ENCODE assay signal across 8 cellular contexts in the genomic region with DNA sequence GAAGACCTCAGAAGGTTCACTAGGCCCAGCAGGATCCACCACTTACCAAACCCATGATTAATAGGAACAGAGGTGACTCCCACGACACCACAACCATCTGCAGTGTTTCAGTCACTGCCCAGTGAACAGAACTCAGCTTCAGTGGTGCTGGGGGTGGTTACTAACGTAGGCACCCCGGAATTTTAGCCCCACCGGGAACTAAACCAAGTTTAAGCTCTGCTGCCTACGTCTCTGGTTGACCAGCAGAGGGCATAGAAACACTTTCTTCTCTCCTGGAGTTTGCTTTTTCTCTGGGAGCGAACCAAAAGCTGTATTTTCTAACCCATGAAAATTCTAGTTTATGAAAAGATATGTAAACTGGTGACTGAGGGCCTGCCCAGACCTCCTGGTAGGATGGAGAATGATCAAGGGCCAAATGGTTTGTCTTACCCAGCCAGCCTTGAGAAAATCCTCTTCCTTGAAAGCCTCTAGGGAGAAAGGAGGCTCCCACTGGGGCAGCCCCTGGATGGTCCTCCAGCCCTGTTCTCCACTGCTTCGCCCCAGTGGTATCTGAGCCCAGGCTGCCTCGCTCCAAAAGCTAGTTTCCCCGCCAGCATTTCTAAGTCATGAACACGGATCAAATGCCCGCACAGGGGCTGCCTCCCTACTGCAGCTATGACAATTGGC.
DNase-seq lines count a peak whose midpoint lies in the region; ATAC-seq and TF ChIP-seq lines count a peak whose summit lies in the region.

No MANE protein-coding gene starts in this region.

- H3K4me2 ChIP-seq in OCI-LY7 (ENCODE audit: low read length) (no peak overlapping the region), osteoblast (ENCODE audit: insufficient read depth, low read length) (no peak overlapping the region)

- H3K36me3 ChIP-seq in OCI-LY7 (ENCODE audit: insufficient read depth, low read length) (no peaks in the 10 kb centered on the region), osteoblast (ENCODE audit: insufficient read depth, low read length) (no peaks in the 10 kb centered on the region)

- in situ Hi-C loops in ACHN (cut with HindIII; ENCODE audit: low pct_ligation_motif_present, low pct_unique_long_range_greater_than_20kb, low sequenced_read_pairs), result no loop called here

- H4K20me1 ChIP-seq in OCI-LY7 (ENCODE audit: insufficient read depth, low read length) (no peaks in the 10 kb centered on the region), osteoblast (ENCODE audit: insufficient read depth, low read length) (no peaks in the 10 kb centered on the region)

- POLR2A ChIA-PET in OCI-LY7 (lab: Charles Lee), result interaction anchor here (0.5 to 1.9 kb wide), 2 partner anchors 390 to 531 kb away, joined by 5 read pairs; no protein-coding TSS in a partner anchor

- H3K4me1 ChIP-seq in OCI-LY7 (ENCODE audit: insufficient read depth, low read length, poor library complexity, severe bottlenecking) (peaks cover 22% of the 10 kb centered on the region), osteoblast (ENCODE audit: insufficient read depth, low read length) (peaks cover 12% of the 10 kb centered on the region)

- H3K27ac ChIP-seq in OCI-LY7 (ENCODE audit: low read depth, low read length, poor library complexity, severe bottlenecking) (no peak overlapping the region), osteoblast (ENCODE audit: low read depth, low read length) (no peak overlapping the region)

- CTCF ChIA-PET in OCI-LY7 (lab: Charles Lee; ENCODE audit: unreplicated experiment), result interaction anchor here (0.7 to 0.8 kb wide), 3 partner anchors 379 to 435 kb away, joined by 3 to 4 read pairs (median 3); partner anchors contain the start of gene DPF3

- no peaks in the 10 kb centered on the region for H3K9me2 ChIP-seq in OCI-LY7 (ENCODE audit: insufficient read depth, low read length)

- TF ChIP-seq CTCF in GM12864 (IDR thresholded peaks at IDR 0.05; ENCODE audit: low read depth, low read length, missing control alignments) (peak; percentile 79), OCI-LY7 (conservative IDR thresholded peaks at IDR 0.05; ENCODE audit: low read length) (peak; percentile 85), epithelial cell of esophagus (IDR thresholded peaks at IDR 0.05; ENCODE audit: insufficient read depth, low read depth, low read length, missing control alignments) (peak; percentile 77), osteoblast (IDR thresholded peaks at IDR 0.05; ENCODE audit: extremely low read depth, low read depth, low read length) (peak; percentile 90)

- H3K27me3 ChIP-seq in osteoblast (ENCODE audit: insufficient read depth, low read length), result peaks cover 28% of the 10 kb centered on the region

- peak; percentile 56 for DNase-seq in ACHN
- DNase-seq in GM12864 (ENCODE audit: low read depth), result no peak
- peak; percentile 47 for DNase-seq in OCI-LY7 (ENCODE audit: low spot score)
- DNase-seq in epithelial cell of esophagus (ENCODE audit: low read depth), result peak; percentile 48
- no peak for DNase-seq in osteoblast (ENCODE audit: insufficient read length, low spot score, missing footprints)
- no peak for DNase-seq in activated naive CD4-positive, alpha-beta T cell (lab: John Stamatoyannopoulos, UW)

- H3K4me3 ChIP-seq in GM12864 (ENCODE audit: low read depth, low read length) (no peak overlapping the region), OCI-LY7 (ENCODE audit: low read depth, low read length, poor library complexity, severe bottlenecking) (no peak overlapping the region), epithelial cell of esophagus (ENCODE audit: low read length) (no peak overlapping the region), osteoblast (ENCODE audit: insufficient read depth, low read length) (no peak overlapping the region)

- intact Hi-C loops in OCI-LY7 (cut with micrococcal nuclease; ENCODE audit: unreplicated experiment), result loop anchor here (10.0 kb wide), 2 partner anchors 151 to 211 kb away; no protein-coding TSS in a partner anchor

- no peaks in the 10 kb centered on the region for H3K9me3 ChIP-seq in OCI-LY7 (ENCODE audit: low read length)
- no peaks in the 10 kb centered on the region for H3K9me3 ChIP-seq in osteoblast (ENCODE audit: low read depth, low read length)

- H2AFZ ChIP-seq in OCI-LY7 (ENCODE audit: low read length), result no peak overlapping the region
- peak overlapping the region; percentile 61 for H2AFZ ChIP-seq in osteoblast (ENCODE audit: low read length)

- H3K79me2 ChIP-seq in OCI-LY7 (ENCODE audit: insufficient read depth, low read depth, low read length), result no peaks in the 10 kb centered on the region
- H3K79me2 ChIP-seq in osteoblast (ENCODE audit: insufficient read depth, low read length), result no peaks in the 10 kb centered on the region

- ATAC-seq in HG03442 (IDR thresholded peaks at IDR 0.05; ENCODE audit: unreplicated experiment), result no peak
- ATAC-seq in GM21737 (IDR thresholded peaks at IDR 0.05; ENCODE audit: unreplicated experiment), result no peak

- BruUV-seq in OCI-LY7 (replicated peaks; lab: Mats Ljungman, UMichigan), result no TSS peak

Comparison
In these comparisons a context has a peak if more than half of its experiments do, and no peak if none do; other contexts are left out.
1. DNase-seq: peak in ACHN (single experiment), OCI-LY7 (single experiment) and epithelial cell of esophagus (single experiment); none in GM12864 (single experiment), osteoblast (single experiment) and activated naive CD4-positive, alpha-beta T cell (0 of 4).
2. Peak in every context shown above with its lines, with median percentiles within 50 percentile points of each other: CTCF ChIP-seq.